Comparison of ENCODE assay signal across 9 cellular contexts in the genomic region with DNA sequence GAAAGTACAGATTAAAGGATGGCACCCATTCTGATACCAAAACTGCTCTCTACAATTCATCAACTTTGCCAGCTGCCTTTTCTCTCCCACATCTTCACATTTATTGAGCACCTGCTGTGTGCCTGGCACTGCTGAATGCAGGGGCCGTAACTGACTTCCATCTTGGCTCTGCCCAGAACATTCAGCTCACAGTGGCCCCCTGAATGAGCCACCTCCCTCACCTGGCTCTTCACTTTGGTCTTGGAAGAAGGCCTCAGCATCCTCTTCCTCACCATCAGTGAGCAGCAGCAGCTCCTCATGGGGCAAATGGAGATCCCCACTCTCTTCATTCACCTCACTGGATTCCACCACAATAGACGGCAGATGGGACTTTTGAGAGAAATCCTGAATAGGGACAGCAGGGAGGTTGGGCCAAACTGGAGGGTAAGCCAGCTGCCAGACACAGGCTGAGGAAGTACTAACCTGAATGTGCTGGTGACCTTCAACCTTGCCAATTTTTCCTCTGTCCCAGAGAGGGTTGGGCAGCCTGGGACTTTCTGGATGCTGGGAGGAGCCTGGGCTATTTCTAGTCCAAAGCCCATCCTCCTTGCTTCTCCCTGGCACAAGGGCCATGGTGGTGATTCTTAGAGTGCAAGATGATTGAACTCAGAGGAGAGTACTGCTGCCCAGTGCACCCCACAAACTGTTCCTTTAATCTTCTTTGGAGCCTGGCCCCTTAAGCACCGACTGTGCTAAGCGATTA. TPM values are rescaled to one million over a fixed set of nuclear protein-coding genes. Genes with fewer than 3 reads are reported as not detected.
A peak's percentile ranks its signal among the peaks of the same experiment; 100 is the strongest.
DNase-seq lines count a peak whose midpoint lies in the region; ATAC-seq and TF ChIP-seq lines count a peak whose summit lies in the region.
"Had no signal": no experiment of that assay in that cellular context is flagged by ENCODE, and none has a peak within 500 bp of the region (broad histone marks: within the 10 kb centered on the region; RNA-seq: fewer than 3 reads in every experiment).

No MANE protein-coding gene starts in this region.

- TF ChIP-seq CTCF in Panc1 (IDR thresholded peaks at IDR 0.05) (no peak), endothelial cell (IDR thresholded peaks at IDR 0.05; ENCODE audit: unreplicated experiment) (no peak)

- peaks cover 33% of the 10 kb centered on the region for H3K4me1 ChIP-seq in Panc1 (ENCODE audit: control insufficient read depth, insufficient read depth, low read length)

- POLR2A ChIA-PET in Panc1 (lab: Charles Lee): interaction anchor here (0.6 to 0.7 kb wide), 5 partner anchors 18 to 695 kb away, joined by 3 to 6 read pairs (median 4); a partner anchor contains a TSS

- H3K27me3 ChIP-seq in Panc1 (ENCODE audit: control insufficient read depth, insufficient read depth, low read length): no peaks in the 10 kb centered on the region

- BruUV-seq in Panc1 (replicated peaks; lab: Mats Ljungman, UMichigan): no TSS peak

- intact Hi-C loops in Panc1 (cut with micrococcal nuclease; ENCODE audit: unreplicated experiment): no loop called here

- in situ Hi-C loops in Panc1 (cut with HindIII; ENCODE audit: low pct_unique_long_range_greater_than_20kb, low sequenced_read_pairs): no loop called here

- CTCF ChIA-PET in activated naive CD4-positive, alpha-beta T cell treated with anti-CD3 and anti-CD28 coated beads, Interleukin-2, amount 10 ng/mL, durations not matched to agents 7 days and 5 days (lab: Charles Lee): no interaction called here
- CTCF ChIA-PET in Panc1 (lab: Charles Lee): no interaction called here

- no peaks in the 10 kb centered on the region for H3K9me3 Mint-ChIP-seq in activated naive CD4-positive, alpha-beta T cell treated with anti-CD3 and anti-CD28 coated beads, Interleukin-2, amount 10 ng/mL, durations not matched to agents 7 days and 5 days
- no peaks in the 10 kb centered on the region for H3K9me3 Mint-ChIP-seq in endothelial cell (ENCODE audit: unreplicated experiment)
- H3K9me3 Mint-ChIP-seq in stimulated activated effector memory CD8-positive, alpha-beta T cell treated with anti-CD3 and anti-CD28 coated beads, Interleukin-12 subunit alpha, Interleukin-12 subunit beta, amount 100 ng/mL, for 72 hours: no peaks in the 10 kb centered on the region

- peak overlapping the region; percentile 14 for H3K4me3 Mint-ChIP-seq in activated naive CD4-positive, alpha-beta T cell treated with anti-CD3 and anti-CD28 coated beads, Interleukin-2, amount 10 ng/mL, durations not matched to agents 7 days and 5 days
- no peak overlapping the region for H3K4me3 Mint-ChIP-seq in endothelial cell (ENCODE audit: unreplicated experiment)
- H3K4me3 Mint-ChIP-seq in stimulated activated effector memory CD8-positive, alpha-beta T cell treated with anti-CD3 and anti-CD28 coated beads, Interleukin-12 subunit alpha, Interleukin-12 subunit beta, amount 100 ng/mL, for 72 hours: peak overlapping the region; percentile 99

- H3K4me3 ChIP-seq in Panc1 (ENCODE audit: low read depth in 2 of 2, low read length in 2 of 2): peak overlapping the region; percentile 78 to 89

- H3K27ac ChIP-seq in Panc1 (ENCODE audit: low read length): peak overlapping the region; percentile 82

- H3K27me3 Mint-ChIP-seq in activated naive CD4-positive, alpha-beta T cell treated with anti-CD3 and anti-CD28 coated beads, Interleukin-2, amount 10 ng/mL, durations not matched to agents 7 days and 5 days: peaks cover 7% of the 10 kb centered on the region
- peaks cover 6% of the 10 kb centered on the region for H3K27me3 Mint-ChIP-seq in endothelial cell (ENCODE audit: unreplicated experiment)

- no peaks in the 10 kb centered on the region for H3K9me3 ChIP-seq in Panc1 (ENCODE audit: control insufficient read depth, insufficient read depth, low read depth, low read length)

- peak overlapping the region; percentile 96 for H3K27ac Mint-ChIP-seq in activated naive CD4-positive, alpha-beta T cell treated with anti-CD3 and anti-CD28 coated beads, Interleukin-2, amount 10 ng/mL, durations not matched to agents 7 days and 5 days
- peak overlapping the region; percentile 51 for H3K27ac Mint-ChIP-seq in endothelial cell (ENCODE audit: unreplicated experiment)
- peak overlapping the region; percentile 97 for H3K27ac Mint-ChIP-seq in stimulated activated effector memory CD8-positive, alpha-beta T cell treated with anti-CD3 and anti-CD28 coated beads, Interleukin-12 subunit alpha, Interleukin-12 subunit beta, amount 100 ng/mL, for 72 hours

- peaks cover 67% of the 10 kb centered on the region for H3K4me1 Mint-ChIP-seq in activated naive CD4-positive, alpha-beta T cell treated with anti-CD3 and anti-CD28 coated beads, Interleukin-2, amount 10 ng/mL, durations not matched to agents 7 days and 5 days
- peaks cover 32% of the 10 kb centered on the region for H3K4me1 Mint-ChIP-seq in endothelial cell (ENCODE audit: unreplicated experiment)
- H3K4me1 Mint-ChIP-seq in stimulated activated effector memory CD8-positive, alpha-beta T cell treated with anti-CD3 and anti-CD28 coated beads, Interleukin-12 subunit alpha, Interleukin-12 subunit beta, amount 100 ng/mL, for 72 hours: peaks cover 40% of the 10 kb centered on the region

- peaks cover 34% of the 10 kb centered on the region for H3K36me3 Mint-ChIP-seq in activated naive CD4-positive, alpha-beta T cell treated with anti-CD3 and anti-CD28 coated beads, Interleukin-2, amount 10 ng/mL, durations not matched to agents 7 days and 5 days
- peaks cover 8% of the 10 kb centered on the region for H3K36me3 Mint-ChIP-seq in endothelial cell (ENCODE audit: low read depth, unreplicated experiment)
- H3K36me3 Mint-ChIP-seq in stimulated activated effector memory CD8-positive, alpha-beta T cell treated with anti-CD3 and anti-CD28 coated beads, Interleukin-12 subunit alpha, Interleukin-12 subunit beta, amount 100 ng/mL, for 72 hours: peaks cover 98% of the 10 kb centered on the region

- H3K36me3 ChIP-seq in Panc1 (ENCODE audit: control insufficient read depth, insufficient read depth, low read length): peaks cover 3% of the 10 kb centered on the region; the same call in 1 of the 2 replicates

- ATAC-seq in Panc1 (peak; percentile 7), GM18498 (IDR thresholded peaks at IDR 0.05; ENCODE audit: unreplicated experiment) (no peak), GM19395 (IDR thresholded peaks at IDR 0.05; ENCODE audit: unreplicated experiment) (no peak)
- ATAC-seq in stimulated activated effector memory CD8-positive, alpha-beta T cell treated with anti-CD3 and anti-CD28 coated beads, Interleukin-12 subunit alpha, Interleukin-12 subunit beta, amount 100 ng/mL, for 72 hours: no peak

- no peak for DNase-seq in activated naive CD4-positive, alpha-beta T cell treated with anti-CD3 and anti-CD28 coated beads, Interleukin-2, amount 10 ng/mL, durations not matched to agents 7 days and 5 days
- DNase-seq in activated naive CD4-positive, alpha-beta T cell treated with Interleukin-2 at 50 U/mL for 16 hours: no peak
- DNase-seq in Panc1 (ENCODE audit: low read depth, low spot score): no peak
- no peak for DNase-seq in endothelial cell (ENCODE audit: low spot score)
- no peak for DNase-seq in stimulated activated effector memory CD8-positive, alpha-beta T cell treated with anti-CD3 and anti-CD28 coated beads, Interleukin-12 subunit alpha, Interleukin-12 subunit beta, amount 100 ng/mL, for 72 hours (ENCODE audit: low spot score in 2 of 2)
- DNase-seq in NCI-H748 treated with DMSO at 0.1 percent for 48 hours (lab: John Stamatoyannopoulos, UW): no peak
- DNase-seq: activated CD8-positive, alpha-beta memory T cell treated with anti-CD3 and anti-CD28 coated beads, Interleukin-2, amount 50 U/mL, for 48 hours had no signal

RNA-seq across cellular contexts. Expression of a gene that starts 1.9 kb away (rescaled TPM):
- 7.4 TPM for total RNA-seq in Panc1 (2021; ENCODE audit: unreplicated experiment)
- 15.0 TPM for polyA plus RNA-seq in Panc1 (2012; ENCODE audit: insufficient read length)
- total RNA-seq in endothelial cell (ENCODE audit: unreplicated experiment): 4.7 TPM

RNA-seq across cellular contexts. Expression of a gene that starts 2.5 kb away (rescaled TPM):
- 15.5 TPM for total RNA-seq in Panc1 (2021; ENCODE audit: unreplicated experiment)
- polyA plus RNA-seq in Panc1 (2012; ENCODE audit: insufficient read length): 14.4 TPM
- total RNA-seq in endothelial cell (ENCODE audit: unreplicated experiment): 11.2 TPM

RNA-seq across cellular contexts. Expression of a gene that starts 4.5 kb away (rescaled TPM):
- total RNA-seq in Panc1 (2021; ENCODE audit: unreplicated experiment): 36.9 TPM
- polyA plus RNA-seq in Panc1 (2012; ENCODE audit: insufficient read length): 23.7 TPM
- 8.7 TPM for total RNA-seq in endothelial cell (ENCODE audit: unreplicated experiment)

RNA-seq across cellular contexts. Expression of a gene that starts 4.6 kb away (rescaled TPM):
- total RNA-seq in Panc1 (2021; ENCODE audit: unreplicated experiment) (96.7 TPM), endothelial cell (ENCODE audit: unreplicated experiment) (60.1 TPM)
- 83.4 TPM for polyA plus RNA-seq in Panc1 (2012; ENCODE audit: insufficient read length)

RNA-seq across cellular contexts. Expression of a gene that starts 9.3 kb away (rescaled TPM):
- total RNA-seq in Panc1 (2021; ENCODE audit: unreplicated experiment) (105 TPM), endothelial cell (ENCODE audit: unreplicated experiment) (137 TPM)
- 201 TPM for polyA plus RNA-seq in Panc1 (2012; ENCODE audit: insufficient read length)
